In the genomic region with DNA sequence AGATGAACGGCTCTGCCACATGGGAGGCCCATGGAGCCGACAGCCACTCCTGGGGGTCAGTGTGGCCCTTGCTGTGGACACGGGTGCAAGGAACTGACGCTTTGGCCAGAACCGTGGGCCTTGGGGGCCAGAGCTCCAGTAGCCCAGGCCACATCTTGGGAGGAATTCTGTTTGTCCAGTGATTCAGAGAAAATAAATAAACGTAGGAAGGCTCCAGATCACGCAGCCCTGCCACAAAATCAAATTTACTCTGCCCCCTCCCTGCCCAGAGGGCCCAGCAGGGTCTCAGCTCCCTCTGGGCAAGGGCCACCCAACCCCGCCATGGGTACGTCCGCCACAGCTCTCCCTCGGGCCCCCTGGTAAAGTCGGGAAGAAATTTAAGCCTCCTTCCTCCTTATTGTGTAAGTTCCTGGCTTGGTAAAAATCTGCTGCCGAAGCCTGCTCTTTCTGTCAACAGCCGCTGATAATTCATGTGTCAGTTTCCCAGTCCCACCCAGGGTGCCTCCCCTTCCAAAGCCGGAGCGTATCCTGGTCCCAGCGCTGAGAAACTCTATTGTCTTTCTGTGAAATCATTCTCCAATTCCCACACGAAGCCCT, we compare ENCODE assay signal across 12 cellular contexts. TPM values are rescaled to one million over a fixed set of nuclear protein-coding genes. Genes with fewer than 3 reads are reported as not detected.
DNase-seq lines count a peak whose midpoint lies in the region; ATAC-seq and TF ChIP-seq lines count a peak whose summit lies in the region.
"Had no signal": no experiment of that assay in that cellular context is flagged by ENCODE, and none has a peak within 500 bp of the region (broad histone marks: within the 10 kb centered on the region; RNA-seq: fewer than 3 reads in every experiment).

No MANE protein-coding gene starts in this region.

- no peaks in the 10 kb centered on the region for H3K9me3 ChIP-seq in heart left ventricle
- no peaks in the 10 kb centered on the region for H3K9me3 ChIP-seq in esophagus squamous epithelium

- intact Hi-C loops in heart left ventricle (cut with DNase I): no loop called here
- intact Hi-C loops in cardiac septum (cut with DNase I): no loop called here
- intact Hi-C loops in esophagus squamous epithelium (cut with DNase I): no loop called here

- no peak for TF ChIP-seq POLR2A in heart left ventricle (IDR thresholded peaks at IDR 0.05)
- no peak for TF ChIP-seq POLR2A in esophagus squamous epithelium (IDR thresholded peaks at IDR 0.05)

- ATAC-seq in heart left ventricle (peak in 3 of 4 donors; percentile 9 to 51 (median 47)), left lobe of liver (peak; percentile 36), GM19351 (IDR thresholded peaks at IDR 0.05; ENCODE audit: unreplicated experiment) (no peak), omental fat pad (ENCODE audit: low FRiP score) (no peak)
- ATAC-seq: stimulated activated naive B cell treated with anti-CD40 and anti-IgM and Interleukin-4, amounts not matched to agents 10 μg/mL and 1 μg/mL and 100 μg/mL, for 72 hours had no signal

- DNase-seq in heart left ventricle (no peak), cardiac septum (ENCODE audit: low spot score) (no peak), brain microvascular endothelial cell (peak; percentile 62), left lobe of liver (ENCODE audit: low spot score) (no peak), ureter (ENCODE audit: low spot score) (peak; percentile 44), esophagus squamous epithelium (lab: John Stamatoyannopoulos, UW) (no peak), omental fat pad (ENCODE audit: low spot score) (no peak)
- DNase-seq: CD4-positive, alpha-beta memory T cell; foreskin melanocyte; NCI-H345; stimulated activated naive B cell treated with anti-CD40 and anti-IgM and Interleukin-4, amounts not matched to agents 10 μg/mL and 1 μg/mL and 100 μg/mL, for 72 hours had no signal

- TF ChIP-seq CTCF in heart left ventricle (IDR thresholded peaks at IDR 0.05) (no peak), brain microvascular endothelial cell (IDR thresholded peaks at IDR 0.05; ENCODE audit: low read depth, low read length, missing control alignments) (no peak), esophagus squamous epithelium (IDR thresholded peaks at IDR 0.05) (no peak), omental fat pad (IDR thresholded peaks at IDR 0.05) (no peak)

- H3K27ac ChIP-seq in heart left ventricle (peak overlapping the region in 1 of 12 donors; percentile 69), brain microvascular endothelial cell (peak overlapping the region; percentile 40), esophagus squamous epithelium (peak overlapping the region in 2 of 4 donors; percentile 39 to 50)

- no peak overlapping the region for H3K4me3 ChIP-seq in heart left ventricle
- no peak overlapping the region for H3K4me3 ChIP-seq in brain microvascular endothelial cell (ENCODE audit: low read depth, low read length)
- no peak overlapping the region for H3K4me3 ChIP-seq in esophagus squamous epithelium

- WGBS in heart left ventricle, 4 donors: 34 to 41% (median 38%) methylated on average over 17 to 18 of the region's 18 CpGs
- 10 to 24% methylated on average over 9 to 17 of the region's 18 CpGs for WGBS in esophagus squamous epithelium, 2 donors

- in situ Hi-C loops in brain microvascular endothelial cell (cut with HindIII; ENCODE audit: low pct_ligation_motif_present, low sequenced_read_pairs): no loop called here

- H3K27me3 ChIP-seq in heart left ventricle: no peaks in the 10 kb centered on the region
- H3K27me3 ChIP-seq in brain microvascular endothelial cell (replicated peaks): no peaks in the 10 kb centered on the region
- peaks cover 0 to 54% (median 0%) of the 10 kb centered on the region in 4 donors for H3K27me3 ChIP-seq in esophagus squamous epithelium

- H3K36me3 ChIP-seq in heart left ventricle (no peaks in the 10 kb centered on the region), brain microvascular endothelial cell (replicated peaks) (no peaks in the 10 kb centered on the region), esophagus squamous epithelium (no peaks in the 10 kb centered on the region)

- H3K4me1 ChIP-seq in heart left ventricle (peaks cover 0 to 9% (median 0%) of the 10 kb centered on the region in 12 donors), esophagus squamous epithelium (peaks cover 0 to 21% (median 0%) of the 10 kb centered on the region in 3 donors)

RNA-seq across cellular contexts. Expression of a gene that starts 6.9 kb away (rescaled TPM):
- total RNA-seq in heart left ventricle (not detected), cardiac septum (not detected), left lobe of liver (0.03 TPM), ureter (not detected), esophagus squamous epithelium (1 to 10 TPM in 1 of 4 donors, under 1 TPM in 1, not detected in 2; under 0.01 to 1.5 TPM), omental fat pad (not detected)
- not detected for polyA plus RNA-seq in heart left ventricle
- total RNA-seq: CD4-positive, alpha-beta memory T cell had no signal
- polyA plus RNA-seq: CD4-positive, alpha-beta memory T cell had no signal

Comparison
In these comparisons a context has a peak if more than half of its experiments do, and no peak if none do; other contexts are left out.
1. ATAC-seq: peak in heart left ventricle (3 of 4) and left lobe of liver (single experiment); none in GM19351 (single experiment) and omental fat pad (single experiment).
2. DNase-seq: peak in brain microvascular endothelial cell (single experiment) and ureter (single experiment); none in heart left ventricle (0 of 5), cardiac septum (single experiment), left lobe of liver (single experiment), esophagus squamous epithelium (single experiment) and omental fat pad (single experiment).